In the genomic region with DNA sequence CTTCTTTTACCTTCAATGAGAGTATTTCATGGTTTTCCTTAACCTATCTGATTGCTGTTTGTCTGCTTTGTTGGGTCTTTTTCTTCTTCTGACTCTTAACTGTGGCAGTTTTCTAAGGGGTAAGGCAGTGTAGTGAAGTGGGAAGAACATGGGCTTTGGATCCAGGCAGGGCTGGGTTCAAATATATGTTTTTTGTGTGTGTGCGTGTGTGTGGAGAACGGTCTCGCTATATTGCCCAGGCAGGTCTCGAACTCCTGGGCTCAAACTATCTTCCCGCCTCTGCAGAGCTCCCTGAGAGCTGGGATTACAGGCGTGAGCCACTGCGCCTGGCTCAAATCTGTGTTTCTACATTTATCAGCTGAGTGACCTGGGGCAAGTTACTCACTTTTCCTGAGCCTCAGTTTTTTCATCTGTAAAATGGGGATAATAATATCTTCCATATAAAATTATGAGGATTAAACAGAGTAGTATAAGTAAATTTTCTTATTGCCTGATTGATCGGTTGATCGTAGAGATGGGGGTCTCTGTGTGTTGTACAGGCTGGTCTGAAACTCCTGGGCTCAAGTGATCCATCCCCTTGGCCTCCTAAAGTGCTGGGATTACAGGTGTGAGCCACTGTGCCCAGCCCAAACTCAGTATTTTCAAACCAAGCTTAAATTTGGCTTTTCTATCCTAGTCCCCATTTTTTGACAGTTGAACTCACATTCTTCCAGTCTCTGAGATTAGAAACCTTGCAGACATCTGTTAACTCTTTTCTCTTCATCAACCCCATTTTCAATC, we compare ENCODE assay signal across 22 cellular contexts. TPM values are rescaled to one million over a fixed set of nuclear protein-coding genes. Genes with fewer than 3 reads are reported as not detected.
DNase-seq lines count a peak whose midpoint lies in the region; ATAC-seq, FAIRE-seq and TF ChIP-seq lines count a peak whose summit lies in the region.
"Had no signal": no experiment of that assay in that cellular context is flagged by ENCODE, and none has a peak within 500 bp of the region (broad histone marks: within the 10 kb centered on the region; RNA-seq: fewer than 3 reads in every experiment).

No MANE protein-coding gene starts in this region.

- H3K27me3 Mint-ChIP-seq in endothelial cell (ENCODE audit: unreplicated experiment) (peaks cover 4% of the 10 kb centered on the region), nephron (ENCODE audit: low read depth) (no peaks in the 10 kb centered on the region)
- H3K27me3 Mint-ChIP-seq in stimulated activated memory B cell treated with anti-CD40 and anti-IgM and Interleukin-4, amounts not matched to agents 10 μg/mL and 1 μg/mL and 100 μg/mL, for 72 hours, result no peaks in the 10 kb centered on the region
- H3K27me3 Mint-ChIP-seq: B cell had no signal

- H3K4me2 ChIP-seq in A549 (peak overlapping the region; percentile 47), Loucy (ENCODE audit: low read depth, low read length, poor library complexity, severe bottlenecking) (peak overlapping the region; percentile 41)

- FAIRE-seq in A549 (lab: Jason Lieb, UNC), result no peak
- FAIRE-seq: colon, H54, urothelium cell line had no signal

- POLR2A ChIA-PET in A549 (lab: Yijun Ruan, JAX), result no interaction called here

- no peaks in the 10 kb centered on the region for H3F3A ChIP-seq in Loucy (ENCODE audit: low read depth)

- TF ChIP-seq CTCF in A549 (IDR thresholded peaks at IDR 0.05) (no peak), Loucy (conservative IDR thresholded peaks at IDR 0.05; ENCODE audit: low read length) (no peak), endothelial cell (IDR thresholded peaks at IDR 0.05; ENCODE audit: unreplicated experiment) (no peak), nephron (IDR thresholded peaks at IDR 0.05; ENCODE audit: unreplicated experiment in 3 of 3) (no peak)

- DNase-seq in A549 (ENCODE audit: low read depth in 1 of 2, low spot score in 1 of 2), result no peak
- no peak for DNase-seq in endothelial cell (ENCODE audit: low spot score)
- no peak for DNase-seq in NCI-H2107 (lab: John Stamatoyannopoulos, UW)
- DNase-seq in NCI-H1436 (lab: John Stamatoyannopoulos, UW), result no peak
- DNase-seq: activated CD4-positive, CD25-positive, alpha-beta regulatory T cell treated with anti-CD3 and anti-CD28 coated beads, Interleukin-2, amount 50 U/mL, for 72 hours; activated CD8-positive, alpha-beta T cell treated with anti-CD3 and anti-CD28 coated beads, Interleukin-2, amount 10 ng/mL, durations not matched to agents 7 days and 5 days; activated gamma-delta T cell; brain microvascular endothelial cell; DND-41; lower lobe of right lung; NCI-H1092 treated with DMSO at 0.1 percent for 48 hours; NCI-H2081; NCI-H345 had no signal

- no peaks in the 10 kb centered on the region for H4K20me1 ChIP-seq in Loucy (ENCODE audit: insufficient read depth, low read length, poor library complexity, severe bottlenecking)

- H3K27ac Mint-ChIP-seq in endothelial cell (ENCODE audit: unreplicated experiment), result peak overlapping the region; percentile 79
- peak overlapping the region; percentile 67 to 89 (median 80) for H3K27ac Mint-ChIP-seq in nephron
- H3K27ac Mint-ChIP-seq in stimulated activated memory B cell treated with anti-CD40 and anti-IgM and Interleukin-4, amounts not matched to agents 10 μg/mL and 1 μg/mL and 100 μg/mL, for 72 hours, result no peak overlapping the region
- H3K27ac Mint-ChIP-seq: activated CD8-positive, alpha-beta T cell treated with anti-CD3 and anti-CD28 coated beads, Interleukin-2, amount 10 ng/mL, durations not matched to agents 7 days and 5 days; B cell had no signal

- H3K4me3 ChIP-seq in A549, result no peak overlapping the region
- H3K4me3 ChIP-seq in Loucy (ENCODE audit: low read length, poor library complexity, severe bottlenecking), result no peak overlapping the region
- H3K4me3 ChIP-seq: prostate gland had no signal

- H3K27me3 ChIP-seq in Loucy (ENCODE audit: insufficient read depth, low read length, poor library complexity, severe bottlenecking), result no peaks in the 10 kb centered on the region
- H3K27me3 ChIP-seq: brain microvascular endothelial cell had no signal

- no peak overlapping the region for H2AFZ ChIP-seq in Loucy (ENCODE audit: low read length)

- no peak for ATAC-seq in A549
- no peak for ATAC-seq in stimulated activated memory B cell treated with anti-CD40 and anti-IgM and Interleukin-4, amounts not matched to agents 10 μg/mL and 1 μg/mL and 100 μg/mL, for 72 hours
- ATAC-seq in GM19351 (IDR thresholded peaks at IDR 0.05; ENCODE audit: unreplicated experiment), result no peak
- ATAC-seq: activated CD8-positive, alpha-beta T cell treated with anti-CD3 and anti-CD28 coated beads, Interleukin-2, amount 10 ng/mL, durations not matched to agents 7 days and 5 days had no signal

- 94% methylated on average over 9 of the region's 9 CpGs for WGBS in A549 (ENCODE audit: missing lambda C conversion rate)

- H3K9me2 ChIP-seq in Loucy (replicated peaks; ENCODE audit: low read depth, low read length), result no peaks in the 10 kb centered on the region

- no peaks in the 10 kb centered on the region for H3K36me3 ChIP-seq in Loucy (ENCODE audit: insufficient read depth, low read length)
- H3K36me3 ChIP-seq: brain microvascular endothelial cell, lower lobe of right lung, prostate gland had no signal

- H3K4me1 Mint-ChIP-seq in endothelial cell (ENCODE audit: unreplicated experiment) (peaks cover 71% of the 10 kb centered on the region), nephron (peaks cover 73% of the 10 kb centered on the region)
- no peaks in the 10 kb centered on the region for H3K4me1 Mint-ChIP-seq in stimulated activated memory B cell treated with anti-CD40 and anti-IgM and Interleukin-4, amounts not matched to agents 10 μg/mL and 1 μg/mL and 100 μg/mL, for 72 hours
- H3K4me1 Mint-ChIP-seq: B cell had no signal

- peaks cover 60% of the 10 kb centered on the region for H3K79me2 ChIP-seq in Loucy (ENCODE audit: insufficient read depth, low read length)

- no peak for TF ChIP-seq EP300 in A549 (IDR thresholded peaks at IDR 0.05)

- H3K9me3 ChIP-seq in A549 (no peaks in the 10 kb centered on the region), Loucy (ENCODE audit: insufficient read depth, low read depth, low read length) (no peaks in the 10 kb centered on the region)
- H3K9me3 ChIP-seq: lower lobe of right lung, prostate gland had no signal

- H3K9me3 Mint-ChIP-seq in endothelial cell (ENCODE audit: unreplicated experiment) (no peaks in the 10 kb centered on the region), nephron (no peaks in the 10 kb centered on the region)
- no peaks in the 10 kb centered on the region for H3K9me3 Mint-ChIP-seq in stimulated activated memory B cell treated with anti-CD40 and anti-IgM and Interleukin-4, amounts not matched to agents 10 μg/mL and 1 μg/mL and 100 μg/mL, for 72 hours

- no peak for TF ChIP-seq RAD21 in A549 (conservative IDR thresholded peaks at IDR 0.05 in 1 of 2, IDR thresholded peaks at IDR 0.05 in 1 of 2)

- CTCF ChIA-PET in A549 (lab: Yijun Ruan, JAX), result interaction anchor here (1.3 to 6.0 kb wide), 2 partner anchors 10 to 23 kb away, joined by 5 to 35 read pairs; no protein-coding TSS in a partner anchor

- H3K36me3 Mint-ChIP-seq in endothelial cell (ENCODE audit: low read depth, unreplicated experiment) (peaks cover 4% of the 10 kb centered on the region), nephron (ENCODE audit: low read depth) (no peaks in the 10 kb centered on the region)
- no peaks in the 10 kb centered on the region for H3K36me3 Mint-ChIP-seq in stimulated activated memory B cell treated with anti-CD40 and anti-IgM and Interleukin-4, amounts not matched to agents 10 μg/mL and 1 μg/mL and 100 μg/mL, for 72 hours

- peak overlapping the region; percentile 20 to 77; a peak in 4 of 6 replicates for H3K27ac ChIP-seq in A549
- H3K27ac ChIP-seq: brain microvascular endothelial cell, prostate gland had no signal

- H3K9ac ChIP-seq in Loucy (ENCODE audit: low read depth, low read length, poor library complexity, severe bottlenecking), result no peak overlapping the region

- no peak for TF ChIP-seq POLR2A in A549 (IDR thresholded peaks at IDR 0.05; ENCODE audit: low read length)

- H3K4me1 ChIP-seq in A549 (peaks cover 63% of the 10 kb centered on the region), Loucy (ENCODE audit: insufficient read depth, low read length, poor library complexity, severe bottlenecking) (peaks cover 16% of the 10 kb centered on the region)

- no peak overlapping the region for H3K4me3 Mint-ChIP-seq in endothelial cell (ENCODE audit: unreplicated experiment)
- H3K4me3 Mint-ChIP-seq in nephron, result no peak overlapping the region
- H3K4me3 Mint-ChIP-seq in stimulated activated memory B cell treated with anti-CD40 and anti-IgM and Interleukin-4, amounts not matched to agents 10 μg/mL and 1 μg/mL and 100 μg/mL, for 72 hours, result no peak overlapping the region
- H3K4me3 Mint-ChIP-seq: activated CD8-positive, alpha-beta T cell treated with anti-CD3 and anti-CD28 coated beads, Interleukin-2, amount 10 ng/mL, durations not matched to agents 7 days and 5 days; B cell had no signal

TF ChIP-seq in A549, 52 proteins besides CTCF, POLR2A, EP300 and RAD21:
- no peak for TF ChIP-seq HOXB5 (CRISPR knock-in tag; IDR thresholded peaks at IDR 0.05)
- no peak for TF ChIP-seq CHD2 (IDR thresholded peaks at IDR 0.05; ENCODE audit: low read length, partially characterized antibody)
- TF ChIP-seq PHF8 (IDR thresholded peaks at IDR 0.05; ENCODE audit: borderline replicate concordance, low read depth), result no peak
- TF ChIP-seq HDAC2 (IDR thresholded peaks at IDR 0.05), result 0 out of 2 replicates have a peak, but pooled peaks have one; percentile 58
- TF ChIP-seq MAFK (IDR thresholded peaks at IDR 0.05; ENCODE audit: partially characterized antibody), result no peak
- TF ChIP-seq RNF2 (IDR thresholded peaks at IDR 0.05; ENCODE audit: borderline replicate concordance, low read depth), result no peak

RNA-seq across cellular contexts. Expression of a gene that starts 36.0 kb away (rescaled TPM):
- polyA plus RNA-seq in A549 (2011; rRNA removed), result 64.2 and 75.7 TPM in 2 replicates
- 7.9 and 9.6 TPM in 2 replicates for polyA plus RNA-seq in A549 (2012; cell fraction: cytosol; rRNA removed)
- polyA plus RNA-seq in A549 (2012; cell fraction: nucleus; rRNA removed), result 56.1 and 99.6 TPM in 2 replicates
- polyA plus RNA-seq in A549 (2017; fragmentation: RNase III; extraction: RNeasy Plus Mini Kit Qiagen cat#74134 plus additional on column Dnase treatment), result 41.9 to 46.0 TPM (median 45.7 TPM) in 3 replicates
- polyA minus RNA-seq in A549 (2011; rRNA and poly(A)+ RNA removed), result 170 and 172 TPM in 2 replicates
- 511 TPM for total RNA-seq in endothelial cell (ENCODE audit: unreplicated experiment)
